ENCODE assay signal across 8 cellular contexts in genomic region chr6:144284474-144284752, GRCh38. TPM values are rescaled to one million over a fixed set of nuclear protein-coding genes. Genes with fewer than 3 reads are reported as not detected.
A peak's percentile ranks its signal among the peaks of the same experiment; 100 is the strongest.
DNase-seq lines count a peak whose midpoint lies in the region; ATAC-seq, FAIRE-seq and TF ChIP-seq lines count a peak whose summit lies in the region.

No MANE protein-coding gene starts in this region.

- TF ChIP-seq CTCF in kidney (IDR thresholded peaks at IDR 0.05; ENCODE audit: borderline replicate concordance, extremely low read depth, insufficient read depth) (no peak), testis (IDR thresholded peaks at IDR 0.05) (no peak)

- H3K4me3 ChIP-seq in kidney (ENCODE audit: low read length in 2 of 2) (peak overlapping the region; percentile 73 to 93), testis (peak overlapping the region; percentile 80 to 94)

- no peaks in the 10 kb centered on the region for H3K27me3 ChIP-seq in testis

- intact Hi-C loops in activated CD4-positive, alpha-beta T cell treated with anti-CD3 and anti-CD28 coated beads for 36 hours (cut with DNase I, micrococcal nuclease), result loop anchor here (1.0 to 2.0 kb wide), 3 partner anchors 60 to 198 kb away; no protein-coding TSS in a partner anchor
- intact Hi-C loops in kidney (cut with DNase I) (no loop called here), testis (cut with DNase I; ENCODE audit: low total_unique reads) (no loop called here)

- 1 to 2% methylated on average over 6 of the region's 6 CpGs for WGBS in testis, 2 donors

- H3K36me3 ChIP-seq in kidney (ENCODE audit: control insufficient read depth in 1 of 2, insufficient read depth in 2 of 2, low read length in 2 of 2), result no peaks in the 10 kb centered on the region
- H3K36me3 ChIP-seq in testis (ENCODE audit: low read depth, missing control alignments), result no peaks in the 10 kb centered on the region

- DNase-seq in activated CD4-positive, alpha-beta T cell treated with anti-CD3 and anti-CD28 coated beads for 36 hours, result no peak
- DNase-seq in activated CD4-positive, alpha-beta T cell treated with anti-CD3 and anti-CD28 coated beads, Interleukin-2, amount 50 U/mL, for 48 hours, result no peak
- no peak for DNase-seq in activated naive CD8-positive, alpha-beta T cell treated with anti-CD3 and anti-CD28 coated beads, Interleukin-2, amount 50 U/mL, for 24 hours
- DNase-seq in kidney (no peak), testis (no peak), nucleus accumbens (lab: John Stamatoyannopoulos, UW) (no peak)
- no peak for DNase-seq in activated CD4-positive, alpha-beta T cell treated with anti-CD3 and anti-CD28 coated beads for 48 hours

- H3K27ac Mint-ChIP-seq in activated CD4-positive, alpha-beta T cell treated with anti-CD3 and anti-CD28 coated beads for 36 hours, result peak overlapping the region; percentile 65
- H3K27ac Mint-ChIP-seq in activated naive CD8-positive, alpha-beta T cell treated with anti-CD3 and anti-CD28 coated beads, Interleukin-2, amount 50 U/mL, for 24 hours, result peak overlapping the region; percentile 56

- POLR2A ChIA-PET in activated CD4-positive, alpha-beta T cell treated with anti-CD3 and anti-CD28 coated beads for 36 hours (lab: Charles Lee), result no interaction called here

- H3K27ac ChIP-seq in kidney (ENCODE audit: low read depth in 2 of 2, low read length in 2 of 2), result peak overlapping the region; percentile 85 to 92
- H3K27ac ChIP-seq in testis, result peak overlapping the region; percentile 93 to 97

- H3K9me3 ChIP-seq in kidney (ENCODE audit: control insufficient read depth in 1 of 2, low read length in 2 of 2) (no peaks in the 10 kb centered on the region), testis (no peaks in the 10 kb centered on the region)

- no peaks in the 10 kb centered on the region for H3K9me3 Mint-ChIP-seq in activated CD4-positive, alpha-beta T cell treated with anti-CD3 and anti-CD28 coated beads for 36 hours (ENCODE audit: low read depth)
- no peaks in the 10 kb centered on the region for H3K9me3 Mint-ChIP-seq in activated naive CD8-positive, alpha-beta T cell treated with anti-CD3 and anti-CD28 coated beads, Interleukin-2, amount 50 U/mL, for 24 hours

- peak overlapping the region; percentile 88 for H3K4me3 Mint-ChIP-seq in activated CD4-positive, alpha-beta T cell treated with anti-CD3 and anti-CD28 coated beads for 36 hours
- peak overlapping the region; percentile 90 for H3K4me3 Mint-ChIP-seq in activated naive CD8-positive, alpha-beta T cell treated with anti-CD3 and anti-CD28 coated beads, Interleukin-2, amount 50 U/mL, for 24 hours

- H3K36me3 Mint-ChIP-seq in activated CD4-positive, alpha-beta T cell treated with anti-CD3 and anti-CD28 coated beads for 36 hours (ENCODE audit: low read depth), result no peaks in the 10 kb centered on the region
- H3K36me3 Mint-ChIP-seq in activated naive CD8-positive, alpha-beta T cell treated with anti-CD3 and anti-CD28 coated beads, Interleukin-2, amount 50 U/mL, for 24 hours (ENCODE audit: low read depth), result no peaks in the 10 kb centered on the region

- FAIRE-seq in kidney (lab: Jason Lieb, UNC), result no peak

- peak overlapping the region in 1 of 2 donors; percentile 52 for H3K9ac ChIP-seq in kidney (ENCODE audit: low read length in 2 of 2)

- peaks cover 37% of the 10 kb centered on the region for H3K27me3 Mint-ChIP-seq in activated CD4-positive, alpha-beta T cell treated with anti-CD3 and anti-CD28 coated beads for 36 hours
- H3K27me3 Mint-ChIP-seq in activated naive CD8-positive, alpha-beta T cell treated with anti-CD3 and anti-CD28 coated beads, Interleukin-2, amount 50 U/mL, for 24 hours, result peaks cover 42% of the 10 kb centered on the region

- no peak for ATAC-seq in activated CD4-positive, alpha-beta T cell treated with anti-CD3 and anti-CD28 coated beads for 36 hours
- ATAC-seq in activated naive CD8-positive, alpha-beta T cell treated with anti-CD3 and anti-CD28 coated beads, Interleukin-2, amount 50 U/mL, for 24 hours, result no peak
- ATAC-seq in GM18907 (IDR thresholded peaks at IDR 0.05; ENCODE audit: unreplicated experiment), result no peak

- H3K4me1 ChIP-seq in kidney (ENCODE audit: control insufficient read depth in 1 of 2, insufficient read depth in 1 of 2, low read depth in 1 of 2, low read length in 2 of 2) (no peaks in the 10 kb centered on the region), testis (no peaks in the 10 kb centered on the region)

- peaks cover 16% of the 10 kb centered on the region for H3K4me1 Mint-ChIP-seq in activated CD4-positive, alpha-beta T cell treated with anti-CD3 and anti-CD28 coated beads for 36 hours
- peaks cover 24% of the 10 kb centered on the region for H3K4me1 Mint-ChIP-seq in activated naive CD8-positive, alpha-beta T cell treated with anti-CD3 and anti-CD28 coated beads, Interleukin-2, amount 50 U/mL, for 24 hours

- no peak for TF ChIP-seq POLR2A in testis (IDR thresholded peaks at IDR 0.05)

- CTCF ChIA-PET in activated CD4-positive, alpha-beta T cell treated with anti-CD3 and anti-CD28 coated beads for 36 hours (lab: Charles Lee), result no interaction called here

RNA-seq across cellular contexts. Expression of gene UTRN, which starts 0.7 kb away (rescaled TPM):
- total RNA-seq in activated CD4-positive, alpha-beta T cell treated with anti-CD3 and anti-CD28 coated beads for 36 hours, result 10 to 100 TPM; 43.4 to 46.2 TPM
- total RNA-seq in kidney, result 210 TPM
- 8.3 TPM for polyA plus RNA-seq in kidney (ENCODE audit: insufficient read depth, low read depth, low replicate concordance)
- 100 to 1,000 TPM; 118 to 127 TPM for total RNA-seq in testis
- 109 TPM for polyA plus RNA-seq in testis (ENCODE audit: insufficient read depth, low read depth, low replicate concordance)

Comparison
In these comparisons a context has a peak if more than half of its experiments do, and no peak if none do; other contexts are left out.
1. intact Hi-C loops: an anchor here in activated CD4-positive, alpha-beta T cell treated with anti-CD3 and anti-CD28 coated beads for 36 hours (1.0 to 2.0 kb wide); none called in kidney and testis.